Comparison of ENCODE assay signal across 8 cellular contexts in the genomic region with DNA sequence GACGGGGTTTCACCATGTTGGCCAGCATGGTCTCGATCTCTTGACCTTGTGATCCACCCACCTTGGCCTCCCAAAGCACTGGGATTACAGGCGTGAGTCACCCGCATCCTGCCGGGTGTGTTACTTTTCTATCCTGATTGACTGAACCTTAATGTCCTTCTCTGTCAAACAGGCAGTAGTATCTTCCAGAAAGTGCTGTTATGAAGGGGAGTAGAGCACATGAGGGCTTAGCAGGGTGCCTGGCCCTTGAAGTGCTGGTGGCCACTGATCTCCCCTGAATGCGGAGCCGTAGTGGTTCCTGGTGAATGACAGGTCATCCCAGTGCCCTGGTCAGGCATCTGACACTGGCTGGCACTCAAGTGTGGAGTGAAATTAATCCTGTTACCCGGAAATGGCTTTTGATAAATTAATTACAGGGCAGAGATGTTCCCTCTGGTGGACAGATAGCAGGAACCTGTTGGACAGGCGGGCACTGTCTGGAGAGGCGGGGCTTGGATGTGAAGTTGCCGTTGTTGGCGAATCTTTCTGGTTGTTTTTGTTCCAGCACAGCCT. TPM values are rescaled to one million over a fixed set of nuclear protein-coding genes. Genes with fewer than 3 reads are reported as not detected.
A peak's percentile ranks its signal among the peaks of the same experiment; 100 is the strongest.
DNase-seq lines count a peak whose midpoint lies in the region; ATAC-seq and TF ChIP-seq lines count a peak whose summit lies in the region.

No MANE protein-coding gene starts in this region.

- ATAC-seq in GM19023 (IDR thresholded peaks at IDR 0.05; ENCODE audit: unreplicated experiment) (no peak), GM19324 (IDR thresholded peaks at IDR 0.05; ENCODE audit: low FRiP score, unreplicated experiment) (no peak), GM19397 (IDR thresholded peaks at IDR 0.05; ENCODE audit: unreplicated experiment) (no peak)

- H3K9me3 ChIP-seq in BLaER1 treated with 17β-estradiol and CSF1 and Interleukin-3, amounts not matched to agents 10 nM and 100 nM (replicated peaks in 1 of 11) = no peaks in the 10 kb centered on the region
- H3K9me3 ChIP-seq in muscle layer of colon (ENCODE audit: low read length) = no peaks in the 10 kb centered on the region
- H3K9me3 ChIP-seq in Karpas-422 (ENCODE audit: low read length) = no peaks in the 10 kb centered on the region

- H3K27ac ChIP-seq in BLaER1 treated with 17β-estradiol and CSF1 and Interleukin-3, amounts not matched to agents 10 nM and 100 nM = peak overlapping the region in 9 of 11 experiments; percentile 36 to 70 (median 58); a peak in 18 of 22 replicates
- peak overlapping the region; percentile 63 for H3K27ac ChIP-seq in muscle layer of colon (ENCODE audit: low read depth, low read length)
- no peak overlapping the region for H3K27ac ChIP-seq in Karpas-422 (ENCODE audit: low read length)

- H3K4me2 ChIP-seq in BLaER1 treated with 17β-estradiol and CSF1 and Interleukin-3, amounts not matched to agents 10 nM and 100 nM = peak overlapping the region; percentile 55 to 81 (median 71)
- H3K4me2 ChIP-seq in Karpas-422 (ENCODE audit: low read depth, low read length, poor library complexity, severe bottlenecking) = no peak overlapping the region

- peaks cover 6 to 98% (median 84%) of the 10 kb centered on the region in 11 experiments; a peak in 21 of 22 replicates for H3K36me3 ChIP-seq in BLaER1 treated with 17β-estradiol and CSF1 and Interleukin-3, amounts not matched to agents 10 nM and 100 nM
- no peaks in the 10 kb centered on the region for H3K36me3 ChIP-seq in muscle layer of colon (ENCODE audit: insufficient read depth, low read length)
- peaks cover 18% of the 10 kb centered on the region for H3K36me3 ChIP-seq in Karpas-422 (ENCODE audit: insufficient read depth, low read length)

- peak overlapping the region in 8 of 11 experiments; percentile 1 to 54 (median 42); a peak in 13 of 22 replicates for H3K9ac ChIP-seq in BLaER1 treated with 17β-estradiol and CSF1 and Interleukin-3, amounts not matched to agents 10 nM and 100 nM
- no peak overlapping the region for H3K9ac ChIP-seq in muscle layer of colon (ENCODE audit: low read length)
- H3K9ac ChIP-seq in Karpas-422 (ENCODE audit: low read length) = no peak overlapping the region

- peaks cover 99% of the 10 kb centered on the region for H3K79me2 ChIP-seq in Karpas-422 (ENCODE audit: low read length)

- peaks cover 62 to 84% (median 74%) of the 10 kb centered on the region in 10 experiments for H3K4me1 ChIP-seq in BLaER1 treated with 17β-estradiol and CSF1 and Interleukin-3, amounts not matched to agents 10 nM and 100 nM
- H3K4me1 ChIP-seq in muscle layer of colon (ENCODE audit: insufficient read depth, low read length) (peaks cover 68% of the 10 kb centered on the region), Karpas-422 (ENCODE audit: low read length) (no peaks in the 10 kb centered on the region; the same call in 1 of the 2 replicates)

- H3K4me3 ChIP-seq in BLaER1 treated with 17β-estradiol and CSF1 and Interleukin-3, amounts not matched to agents 10 nM and 100 nM = no peak overlapping the region
- H3K4me3 ChIP-seq in choroid plexus epithelial cell (ENCODE audit: low read depth, low read length) (no peak overlapping the region), muscle layer of colon (ENCODE audit: low read depth in 1 of 2, low read length in 2 of 2) (peak overlapping the region in 1 of 2 donors; percentile 15), Karpas-422 (ENCODE audit: low read length) (no peak overlapping the region)

- peak; percentile 39 for TF ChIP-seq CTCF in choroid plexus epithelial cell (conservative IDR thresholded peaks at IDR 0.05; ENCODE audit: low read depth, low read length)

- H3K27me3 ChIP-seq in BLaER1 treated with 17β-estradiol and CSF1 and Interleukin-3, amounts not matched to agents 10 nM and 100 nM = no peaks in the 10 kb centered on the region
- no peaks in the 10 kb centered on the region for H3K27me3 ChIP-seq in muscle layer of colon (ENCODE audit: control insufficient read depth in 1 of 2, insufficient read depth in 2 of 2, low read length in 2 of 2)
- H3K27me3 ChIP-seq in Karpas-422 (ENCODE audit: low read length) = no peaks in the 10 kb centered on the region

- peaks cover 100% of the 10 kb centered on the region in 11 experiments for H4K20me1 ChIP-seq in BLaER1 treated with 17β-estradiol and CSF1 and Interleukin-3, amounts not matched to agents 10 nM and 100 nM
- peaks cover 72% of the 10 kb centered on the region for H4K20me1 ChIP-seq in Karpas-422 (ENCODE audit: insufficient read depth, low read depth, low read length)

- H2AFZ ChIP-seq in Karpas-422 (ENCODE audit: low read length) = no peak overlapping the region

- H3K9me2 ChIP-seq in Karpas-422 (replicated peaks; ENCODE audit: insufficient read depth, low read length) = no peaks in the 10 kb centered on the region

- peak; percentile 62 for DNase-seq in M059J (ENCODE audit: low read depth)
- peak; percentile 43 for DNase-seq in choroid plexus epithelial cell (ENCODE audit: low read depth)
- no peak for DNase-seq in Karpas-422

RNA-seq across cellular contexts. Expression of a gene that starts 28.4 kb away (rescaled TPM):
- total RNA-seq in M059J (2014; rRNA removed; shearing (Covaris generic)) = 38.2 and 80.5 TPM in 2 replicates
- 83.8 and 87.6 TPM in 2 replicates for total RNA-seq in Karpas-422 (2014; rRNA removed; shearing (Covaris generic); ENCODE audit: low replicate concordance)

Comparison
In these comparisons a context has a peak if more than half of its experiments do, and no peak if none do; other contexts are left out.
1. H3K9ac ChIP-seq: peak in BLaER1 treated with 17β-estradiol and CSF1 and Interleukin-3, amounts not matched to agents 10 nM and 100 nM (8 of 11); none in muscle layer of colon (single experiment) and Karpas-422 (single experiment).